Comparison of ENCODE assay signal across 2 cellular contexts in the genomic region with DNA sequence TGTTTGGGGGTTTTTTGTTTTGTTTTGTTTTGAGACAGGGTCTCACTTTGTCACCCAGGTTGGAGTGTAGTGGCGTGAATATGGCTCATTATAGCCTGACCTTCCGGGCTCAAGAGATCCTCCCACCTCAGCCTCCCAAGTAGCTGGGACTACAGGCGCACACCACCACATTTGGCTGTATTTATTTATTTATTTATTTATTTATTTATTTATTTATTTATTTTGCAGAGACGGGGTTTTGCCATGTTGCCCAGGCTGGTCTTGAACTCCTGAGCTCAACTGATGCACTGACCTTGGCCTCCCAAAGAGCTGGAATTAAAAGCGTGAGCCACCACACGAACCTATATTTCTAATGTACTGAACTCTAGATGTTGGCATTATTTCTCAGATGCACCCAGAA.
DNase-seq lines count a peak whose midpoint lies in the region; ATAC-seq, FAIRE-seq and TF ChIP-seq lines count a peak whose summit lies in the region.
"Not testable (repeated sequence)": the region's sequence is repeated elsewhere in the genome, so short reads cannot be mapped to it uniquely, and the experiment has no call there.

No MANE protein-coding gene starts in this region.

- not testable (repeated sequence) for TF ChIP-seq RAD21 in A549 (conservative IDR thresholded peaks at IDR 0.05 in 1 of 2, IDR thresholded peaks at IDR 0.05 in 1 of 2)

- TF ChIP-seq EP300 in A549 (IDR thresholded peaks at IDR 0.05), result not testable (repeated sequence)

- FAIRE-seq in A549 (lab: Jason Lieb, UNC), result not testable (repeated sequence)

- not testable (repeated sequence) for ATAC-seq in A549

- H3K27ac ChIP-seq in A549; HEK293 (ENCODE audit: extremely low read depth, low read depth, low read length): not testable (repeated sequence)

- not testable (repeated sequence) for H3K4me1 ChIP-seq in A549; HEK293 (ENCODE audit: control insufficient read depth, insufficient read depth, low read length)

- CTCF ChIA-PET in A549 (lab: Yijun Ruan, JAX), result interaction anchor here (0.6 to 1.3 kb wide), 2 partner anchors 10 to 1154 kb away, joined by 3 read pairs; no protein-coding TSS in a partner anchor
- CTCF ChIA-PET in HEK293 (lab: Yijun Ruan, JAX), result not testable (repeated sequence)

- POLR2A ChIA-PET in A549 (lab: Yijun Ruan, JAX); HEK293 (lab: Yijun Ruan, JAX): not testable (repeated sequence)

- not testable (repeated sequence) for DNase-seq in A549 (ENCODE audit: low read depth in 1 of 2, low spot score in 1 of 2)

- not testable (repeated sequence) for H3K4me3 ChIP-seq in A549; HEK293 (ENCODE audit: low read depth, low read length)

- not testable (repeated sequence) for H3K9me3 ChIP-seq in A549; HEK293 (ENCODE audit: control insufficient read depth, insufficient read depth, low read depth, low read length)

- 58% methylated on average over 6 of the region's 6 CpGs for WGBS in A549 (ENCODE audit: missing lambda C conversion rate)

- not testable (repeated sequence) for TF ChIP-seq POLR2A in A549 (IDR thresholded peaks at IDR 0.05; ENCODE audit: low read length)

- not testable (repeated sequence) for TF ChIP-seq CTCF in A549 (IDR thresholded peaks at IDR 0.05); HEK293 (tag by site-specific recombination; IDR thresholded peaks at IDR 0.05)

- not testable (repeated sequence) for H3K4me2 ChIP-seq in A549

- not testable (repeated sequence) for H3K36me3 ChIP-seq in HEK293 (ENCODE audit: control insufficient read depth in 2 of 2, insufficient read depth in 1 of 2, low read length in 2 of 2)

TF ChIP-seq in A549, 52 proteins besides CTCF, POLR2A, EP300 and RAD21:
- TF ChIP-seq ZC3H11A (IDR thresholded peaks at IDR 0.05), result peak; percentile 62

TF ChIP-seq in HEK293, 187 proteins besides CTCF, POLR2A, EP300 and RAD21:
- TF ChIP-seq, protein P1, sequence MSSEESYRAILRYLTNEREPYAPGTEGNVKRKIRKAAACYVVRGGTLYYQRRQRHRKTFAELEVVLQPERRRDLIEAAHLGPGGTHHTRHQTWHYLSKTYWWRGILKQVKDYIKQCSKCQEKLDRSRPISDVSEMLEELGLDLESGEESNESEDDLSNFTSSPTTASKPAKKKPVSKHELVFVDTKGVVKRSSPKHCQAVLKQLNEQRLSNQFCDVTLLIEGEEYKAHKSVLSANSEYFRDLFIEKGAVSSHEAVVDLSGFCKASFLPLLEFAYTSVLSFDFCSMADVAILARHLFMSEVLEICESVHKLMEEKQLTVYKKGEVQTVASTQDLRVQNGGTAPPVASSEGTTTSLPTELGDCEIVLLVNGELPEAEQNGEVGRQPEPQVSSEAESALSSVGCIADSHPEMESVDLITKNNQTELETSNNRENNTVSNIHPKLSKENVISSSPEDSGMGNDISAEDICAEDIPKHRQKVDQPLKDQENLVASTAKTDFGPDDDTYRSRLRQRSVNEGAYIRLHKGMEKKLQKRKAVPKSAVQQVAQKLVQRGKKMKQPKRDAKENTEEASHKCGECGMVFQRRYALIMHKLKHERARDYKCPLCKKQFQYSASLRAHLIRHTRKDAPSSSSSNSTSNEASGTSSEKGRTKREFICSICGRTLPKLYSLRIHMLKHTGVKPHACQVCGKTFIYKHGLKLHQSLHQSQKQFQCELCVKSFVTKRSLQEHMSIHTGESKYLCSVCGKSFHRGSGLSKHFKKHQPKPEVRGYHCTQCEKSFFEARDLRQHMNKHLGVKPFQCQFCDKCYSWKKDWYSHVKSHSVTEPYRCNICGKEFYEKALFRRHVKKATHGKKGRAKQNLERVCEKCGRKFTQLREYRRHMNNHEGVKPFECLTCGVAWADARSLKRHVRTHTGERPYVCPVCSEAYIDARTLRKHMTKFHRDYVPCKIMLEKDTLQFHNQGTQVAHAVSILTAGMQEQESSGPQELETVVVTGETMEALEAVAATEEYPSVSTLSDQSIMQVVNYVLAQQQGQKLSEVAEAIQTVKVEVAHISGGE (tag by site-specific recombination; conservative IDR thresholded peaks at IDR 0.05; ENCODE audit: low read depth), result 0 out of 2 replicates have a peak, but pooled peaks have one; percentile 43
- TF ChIP-seq ZNF623 (tag by site-specific recombination; IDR thresholded peaks at IDR 0.05), result 0 out of 2 replicates have a peak, but pooled peaks have one; percentile 30
- 0 out of 2 replicates have a peak, but pooled peaks have one; percentile 21 for TF ChIP-seq ZBTB8A (tag by site-specific recombination; IDR thresholded peaks at IDR 0.05)
- peak; percentile 49 for TF ChIP-seq ZNF555 (tag by site-specific recombination; conservative IDR thresholded peaks at IDR 0.05)
- TF ChIP-seq ZNF560 (tag by site-specific recombination; IDR thresholded peaks at IDR 0.05; ENCODE audit: borderline replicate concordance), result 0 out of 2 replicates have a peak, but pooled peaks have one; percentile 41
- TF ChIP-seq ZNF138 (tag by site-specific recombination; IDR thresholded peaks at IDR 0.05; ENCODE audit: borderline replicate concordance), result 0 out of 2 replicates have a peak, but pooled peaks have one; percentile 7
- TF ChIP-seq, protein P2, sequence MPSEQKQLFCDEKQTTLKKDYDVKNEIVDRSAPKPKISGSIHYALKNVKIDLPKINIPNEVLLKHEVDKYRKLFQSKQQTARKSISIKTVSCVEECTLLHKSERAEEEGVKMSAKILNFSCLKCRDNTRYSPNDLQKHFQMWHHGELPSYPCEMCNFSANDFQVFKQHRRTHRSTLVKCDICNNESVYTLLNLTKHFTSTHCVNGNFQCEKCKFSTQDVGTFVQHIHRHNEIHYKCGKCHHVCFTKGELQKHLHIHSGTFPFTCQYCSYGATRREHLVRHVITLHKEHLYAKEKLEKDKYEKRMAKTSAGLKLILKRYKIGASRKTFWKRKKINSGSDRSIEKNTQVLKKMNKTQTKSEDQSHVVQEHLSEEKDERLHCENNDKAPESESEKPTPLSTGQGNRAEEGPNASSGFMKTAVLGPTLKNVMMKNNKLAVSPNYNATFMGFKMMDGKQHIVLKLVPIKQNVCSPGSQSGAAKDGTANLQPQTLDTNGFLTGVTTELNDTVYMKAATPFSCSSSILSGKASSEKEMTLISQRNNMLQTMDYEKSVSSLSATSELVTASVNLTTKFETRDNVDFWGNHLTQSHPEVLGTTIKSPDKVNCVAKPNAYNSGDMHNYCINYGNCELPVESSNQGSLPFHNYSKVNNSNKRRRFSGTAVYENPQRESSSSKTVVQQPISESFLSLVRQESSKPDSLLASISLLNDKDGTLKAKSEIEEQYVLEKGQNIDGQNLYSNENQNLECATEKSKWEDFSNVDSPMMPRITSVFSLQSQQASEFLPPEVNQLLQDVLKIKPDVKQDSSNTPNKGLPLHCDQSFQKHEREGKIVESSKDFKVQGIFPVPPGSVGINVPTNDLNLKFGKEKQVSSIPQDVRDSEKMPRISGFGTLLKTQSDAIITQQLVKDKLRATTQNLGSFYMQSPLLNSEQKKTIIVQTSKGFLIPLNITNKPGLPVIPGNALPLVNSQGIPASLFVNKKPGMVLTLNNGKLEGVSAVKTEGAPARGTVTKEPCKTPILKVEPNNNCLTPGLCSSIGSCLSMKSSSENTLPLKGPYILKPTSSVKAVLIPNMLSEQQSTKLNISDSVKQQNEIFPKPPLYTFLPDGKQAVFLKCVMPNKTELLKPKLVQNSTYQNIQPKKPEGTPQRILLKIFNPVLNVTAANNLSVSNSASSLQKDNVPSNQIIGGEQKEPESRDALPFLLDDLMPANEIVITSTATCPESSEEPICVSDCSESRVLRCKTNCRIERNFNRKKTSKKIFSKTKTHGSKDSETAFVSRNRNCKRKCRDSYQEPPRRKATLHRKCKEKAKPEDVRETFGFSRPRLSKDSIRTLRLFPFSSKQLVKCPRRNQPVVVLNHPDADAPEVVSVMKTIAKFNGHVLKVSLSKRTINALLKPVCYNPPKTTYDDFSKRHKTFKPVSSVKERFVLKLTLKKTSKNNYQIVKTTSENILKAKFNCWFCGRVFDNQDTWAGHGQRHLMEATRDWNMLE (tag by site-specific recombination; conservative IDR thresholded peaks at IDR 0.05; ENCODE audit: low read depth), result peak; percentile 73
- 0 out of 2 replicates have a peak, but pooled peaks have one; percentile 32 for TF ChIP-seq ZNF433 (tag by site-specific recombination; IDR thresholded peaks at IDR 0.05; ENCODE audit: low read depth)
- 0 out of 2 replicates have a peak, but pooled peaks have one; percentile 22 for TF ChIP-seq ZNF140 (tag by site-specific recombination; IDR thresholded peaks at IDR 0.05)
- peak; percentile 52 for TF ChIP-seq ZNF426 (tag by site-specific recombination; IDR thresholded peaks at IDR 0.05)
- TF ChIP-seq ZNF394 (tag by site-specific recombination; IDR thresholded peaks at IDR 0.05; ENCODE audit: borderline replicate concordance), result peak; percentile 83
- TF ChIP-seq, protein P3, sequence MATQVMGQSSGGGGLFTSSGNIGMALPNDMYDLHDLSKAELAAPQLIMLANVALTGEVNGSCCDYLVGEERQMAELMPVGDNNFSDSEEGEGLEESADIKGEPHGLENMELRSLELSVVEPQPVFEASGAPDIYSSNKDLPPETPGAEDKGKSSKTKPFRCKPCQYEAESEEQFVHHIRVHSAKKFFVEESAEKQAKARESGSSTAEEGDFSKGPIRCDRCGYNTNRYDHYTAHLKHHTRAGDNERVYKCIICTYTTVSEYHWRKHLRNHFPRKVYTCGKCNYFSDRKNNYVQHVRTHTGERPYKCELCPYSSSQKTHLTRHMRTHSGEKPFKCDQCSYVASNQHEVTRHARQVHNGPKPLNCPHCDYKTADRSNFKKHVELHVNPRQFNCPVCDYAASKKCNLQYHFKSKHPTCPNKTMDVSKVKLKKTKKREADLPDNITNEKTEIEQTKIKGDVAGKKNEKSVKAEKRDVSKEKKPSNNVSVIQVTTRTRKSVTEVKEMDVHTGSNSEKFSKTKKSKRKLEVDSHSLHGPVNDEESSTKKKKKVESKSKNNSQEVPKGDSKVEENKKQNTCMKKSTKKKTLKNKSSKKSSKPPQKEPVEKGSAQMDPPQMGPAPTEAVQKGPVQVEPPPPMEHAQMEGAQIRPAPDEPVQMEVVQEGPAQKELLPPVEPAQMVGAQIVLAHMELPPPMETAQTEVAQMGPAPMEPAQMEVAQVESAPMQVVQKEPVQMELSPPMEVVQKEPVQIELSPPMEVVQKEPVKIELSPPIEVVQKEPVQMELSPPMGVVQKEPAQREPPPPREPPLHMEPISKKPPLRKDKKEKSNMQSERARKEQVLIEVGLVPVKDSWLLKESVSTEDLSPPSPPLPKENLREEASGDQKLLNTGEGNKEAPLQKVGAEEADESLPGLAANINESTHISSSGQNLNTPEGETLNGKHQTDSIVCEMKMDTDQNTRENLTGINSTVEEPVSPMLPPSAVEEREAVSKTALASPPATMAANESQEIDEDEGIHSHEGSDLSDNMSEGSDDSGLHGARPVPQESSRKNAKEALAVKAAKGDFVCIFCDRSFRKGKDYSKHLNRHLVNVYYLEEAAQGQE (tag by site-specific recombination; IDR thresholded peaks at IDR 0.05), result 0 out of 2 replicates have a peak, but pooled peaks have one; percentile 16
